24 cellular contexts compared by ENCODE assay signal in genomic region chr20:9668356-9668755, GRCh38.
"Had no signal": no experiment of that assay in that cellular context is flagged by ENCODE, and none has a peak within 500 bp of the region (broad histone marks: within the 10 kb centered on the region; RNA-seq: fewer than 3 reads in every experiment).

No MANE protein-coding gene starts in this region.

- H3K36me3 Mint-ChIP-seq: mesothelial cell of epicardium, naive B cell had no signal

- H3K4me1 ChIP-seq: esophagus squamous epithelium, gastrocnemius medialis, heart right ventricle, left lung, lower lobe of right lung had no signal

- H3K27ac ChIP-seq: epithelial cell of prostate, esophagus squamous epithelium, gastrocnemius medialis, heart right ventricle, left lung, lower lobe of right lung had no signal

- H3K9me3 Mint-ChIP-seq: dendritic cell treated with granulocyte-macrophage colony-stimulating factor and Interleukin-4, amounts not matched to agents 40 ng/mL and 50 ng/mL, for 4 days; mesothelial cell of epicardium had no signal

- H3K9me3 ChIP-seq: esophagus squamous epithelium, gastrocnemius medialis, heart right ventricle, left lung, lower lobe of right lung, mucosa of descending colon had no signal

- H3K4me3 Mint-ChIP-seq: dendritic cell treated with granulocyte-macrophage colony-stimulating factor and Interleukin-4, amounts not matched to agents 40 ng/mL and 50 ng/mL, for 4 days; effector memory CD8-positive, alpha-beta T cell; endodermal cell; mesothelial cell of epicardium had no signal

- H3K36me3 ChIP-seq: esophagus squamous epithelium, gastrocnemius medialis, heart right ventricle, left lung, lower lobe of right lung had no signal

- ATAC-seq: effector memory CD8-positive, alpha-beta T cell; esophagus mucosa; gastrocnemius medialis; heart right ventricle; left cardiac atrium; left lung; left ventricle myocardium superior; lower lobe of right lung; mucosa of descending colon had no signal

- H3K27me3 Mint-ChIP-seq: effector memory CD8-positive, alpha-beta T cell had no signal

- DNase-seq: cortex of kidney; effector CD8-positive, alpha-beta T cell; effector memory CD8-positive, alpha-beta T cell; endodermal cell; erythroblast; esophagus squamous epithelium; foreskin fibroblast; foreskin melanocyte; gastrocnemius medialis; glutamatergic neuron; head of caudate nucleus; heart right ventricle; hippocampal formation; left cardiac atrium; left lung; left ventricle myocardium superior; lower lobe of right lung; mesenchymal stem cell; mucosa of descending colon; naive B cell had no signal

- H3K4me1 Mint-ChIP-seq: endodermal cell, mesothelial cell of epicardium, naive B cell had no signal

- H3K27me3 ChIP-seq: esophagus squamous epithelium, gastrocnemius medialis, heart right ventricle, left lung had no signal

- H3K4me3 ChIP-seq: esophagus squamous epithelium, gastrocnemius medialis, heart right ventricle, left lung, lower lobe of right lung, mucosa of descending colon had no signal
